14 cellular contexts compared by ENCODE assay signal in genomic region chr9:37996050-37996811, GRCh38.
DNase-seq lines count a peak whose midpoint lies in the region; ATAC-seq and TF ChIP-seq lines count a peak whose summit lies in the region.
"Had no signal": no experiment of that assay in that cellular context is flagged by ENCODE, and none has a peak within 500 bp of the region (broad histone marks: within the 10 kb centered on the region; RNA-seq: fewer than 3 reads in every experiment).

No MANE protein-coding gene starts in this region.

- no peaks in the 10 kb centered on the region for H3K9me3 Mint-ChIP-seq in brain
- H3K9me3 Mint-ChIP-seq in neural crest cell = no peaks in the 10 kb centered on the region
- H3K9me3 Mint-ChIP-seq: natural killer cell treated with Interleukin-12 subunit alpha and Interleukin-12 subunit beta and Interleukin-15 and Interleukin-18, amount 100 ng/mL, for 72 hours; WTC11 had no signal

- H3K4me3 ChIP-seq in right atrium auricular region (no peak overlapping the region), heart left ventricle (no peak overlapping the region)
- H3K4me3 ChIP-seq: hepatocyte, left lung had no signal

- 81 to 85% (median 81%) methylated on average over 5 of the region's 5 CpGs for WGBS in heart left ventricle, 4 donors

- H3K36me3 ChIP-seq in right atrium auricular region (no peaks in the 10 kb centered on the region), heart left ventricle (no peaks in the 10 kb centered on the region)
- H3K36me3 ChIP-seq: left lung had no signal

- H3K27ac Mint-ChIP-seq in brain (peak overlapping the region; percentile 58 to 99 (median 95)), neural crest cell (ENCODE audit: unreplicated experiment) (peak overlapping the region; percentile 50)
- H3K27ac Mint-ChIP-seq: activated CD8-positive, alpha-beta memory T cell treated with anti-CD3 and anti-CD28 coated beads, Interleukin-2, amount 10 ng/mL, durations not matched to agents 7 days and 5 days had no signal

- no peak overlapping the region for H3K4me3 Mint-ChIP-seq in brain
- no peak overlapping the region for H3K4me3 Mint-ChIP-seq in neural crest cell
- H3K4me3 Mint-ChIP-seq: activated CD8-positive, alpha-beta memory T cell treated with anti-CD3 and anti-CD28 coated beads, Interleukin-2, amount 10 ng/mL, durations not matched to agents 7 days and 5 days; natural killer cell treated with Interleukin-12 subunit alpha and Interleukin-12 subunit beta and Interleukin-15 and Interleukin-18, amount 100 ng/mL, for 72 hours; WTC11 had no signal

- DNase-seq in right atrium auricular region (ENCODE audit: low spot score) = no peak
- DNase-seq in heart left ventricle = no peak
- no peak for DNase-seq in neural crest cell (ENCODE audit: low read depth, low spot score)
- DNase-seq in UCSD-AML1 (lab: John Stamatoyannopoulos, UW; ENCODE audit: unreplicated experiment) = no peak
- DNase-seq in DMS153 (lab: John Stamatoyannopoulos, UW) = no peak
- no peak for DNase-seq in NCI-H1105 treated with DMSO at 0.1 percent for 48 hours (lab: John Stamatoyannopoulos, UW)
- DNase-seq: activated CD8-positive, alpha-beta memory T cell treated with anti-CD3 and anti-CD28 coated beads, Interleukin-2, amount 10 ng/mL, durations not matched to agents 7 days and 5 days; activated naive CD4-positive, alpha-beta T cell treated with Interleukin-2 at 50 U/mL for 16 hours; left lung had no signal

- TF ChIP-seq CTCF in right atrium auricular region (IDR thresholded peaks at IDR 0.05) = no peak
- TF ChIP-seq CTCF in heart left ventricle (IDR thresholded peaks at IDR 0.05) = no peak
- no peak for TF ChIP-seq CTCF in brain (conservative IDR thresholded peaks at IDR 0.05)
- TF ChIP-seq CTCF in neural crest cell (conservative IDR thresholded peaks at IDR 0.05) = no peak

- H3K27ac ChIP-seq in right atrium auricular region = peak overlapping the region; percentile 82 to 92
- H3K27ac ChIP-seq in heart left ventricle = peak overlapping the region in 2 of 12 donors; percentile 46 to 71
- H3K27ac ChIP-seq: hepatocyte had no signal

- ATAC-seq in heart left ventricle (no peak), GM18519 (IDR thresholded peaks at IDR 0.05; ENCODE audit: low FRiP score, unreplicated experiment) (no peak)
- ATAC-seq: activated CD8-positive, alpha-beta memory T cell treated with anti-CD3 and anti-CD28 coated beads, Interleukin-2, amount 10 ng/mL, durations not matched to agents 7 days and 5 days; WTC11 had no signal

- H3K4me1 Mint-ChIP-seq in brain = peaks cover 87% of the 10 kb centered on the region
- H3K4me1 Mint-ChIP-seq in neural crest cell = peaks cover 13% of the 10 kb centered on the region

- H3K4me1 ChIP-seq in right atrium auricular region = peaks cover 0 to 86% of the 10 kb centered on the region in 2 donors
- peaks cover 10 to 82% (median 70%) of the 10 kb centered on the region in 12 donors for H3K4me1 ChIP-seq in heart left ventricle

- H3K9me3 ChIP-seq in right atrium auricular region (no peaks in the 10 kb centered on the region), heart left ventricle (no peaks in the 10 kb centered on the region)
- H3K9me3 ChIP-seq: left lung had no signal

- H3K27me3 ChIP-seq in right atrium auricular region (no peaks in the 10 kb centered on the region), heart left ventricle (no peaks in the 10 kb centered on the region)
- H3K27me3 ChIP-seq: hepatocyte, left lung had no signal

- TF ChIP-seq POLR2A in heart left ventricle (IDR thresholded peaks at IDR 0.05) = no peak

- H3K36me3 Mint-ChIP-seq in brain = no peaks in the 10 kb centered on the region
- H3K36me3 Mint-ChIP-seq in neural crest cell (ENCODE audit: low read depth) = no peaks in the 10 kb centered on the region
- H3K36me3 Mint-ChIP-seq: activated CD8-positive, alpha-beta memory T cell treated with anti-CD3 and anti-CD28 coated beads, Interleukin-2, amount 10 ng/mL, durations not matched to agents 7 days and 5 days; natural killer cell treated with Interleukin-12 subunit alpha and Interleukin-12 subunit beta and Interleukin-15 and Interleukin-18, amount 100 ng/mL, for 72 hours; WTC11 had no signal

- H3K27me3 Mint-ChIP-seq in brain = peaks cover 4% of the 10 kb centered on the region
- no peaks in the 10 kb centered on the region for H3K27me3 Mint-ChIP-seq in neural crest cell (ENCODE audit: low read depth)
- H3K27me3 Mint-ChIP-seq: activated CD8-positive, alpha-beta memory T cell treated with anti-CD3 and anti-CD28 coated beads, Interleukin-2, amount 10 ng/mL, durations not matched to agents 7 days and 5 days had no signal

- intact Hi-C loops in heart left ventricle (cut with DNase I) = no loop called here
